Comparison of ENCODE assay signal across 1 cellular context in the genomic region with DNA sequence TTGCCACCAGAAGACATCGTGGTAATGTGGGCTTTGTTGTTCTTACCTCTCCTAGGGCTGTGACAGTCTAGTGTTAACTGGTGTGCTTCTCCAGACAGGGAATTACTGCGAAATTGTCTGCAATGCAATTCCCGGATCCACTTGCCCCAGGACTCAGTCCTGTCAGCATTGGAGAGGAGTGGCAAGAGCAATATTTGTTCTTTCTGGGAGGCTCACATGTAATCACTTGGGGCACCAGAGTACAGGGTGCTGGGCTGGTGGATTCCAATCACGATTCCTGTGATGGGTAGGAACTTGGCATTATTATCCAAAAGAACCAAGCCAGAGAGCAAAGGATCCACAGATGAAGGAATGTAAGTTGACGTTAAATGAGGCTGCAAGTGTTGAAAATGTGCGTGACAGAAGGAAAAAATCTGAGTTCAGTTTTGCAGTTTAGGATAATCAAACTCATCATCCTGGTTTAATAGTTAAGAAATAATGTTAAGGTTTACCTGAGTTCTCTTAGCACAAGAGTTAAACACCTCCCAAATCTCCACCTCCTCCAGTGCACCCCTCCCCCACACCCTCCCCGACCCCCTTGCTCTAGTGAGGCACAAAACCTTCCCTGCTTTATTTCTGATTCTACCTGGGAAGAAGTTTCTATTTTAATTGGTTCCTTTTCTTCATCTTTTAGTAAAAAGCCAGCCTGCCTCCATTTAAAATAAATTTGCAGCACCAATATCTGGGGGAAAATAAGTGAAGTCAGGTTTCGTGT.
TF ChIP-seq lines count a peak whose summit lies in the region.

No MANE protein-coding gene starts in this region.

TF ChIP-seq in WTC11, 78 proteins besides CTCF, POLR2A, EP300 and RAD21 (continued from another document):
- TF ChIP-seq, protein P1, sequence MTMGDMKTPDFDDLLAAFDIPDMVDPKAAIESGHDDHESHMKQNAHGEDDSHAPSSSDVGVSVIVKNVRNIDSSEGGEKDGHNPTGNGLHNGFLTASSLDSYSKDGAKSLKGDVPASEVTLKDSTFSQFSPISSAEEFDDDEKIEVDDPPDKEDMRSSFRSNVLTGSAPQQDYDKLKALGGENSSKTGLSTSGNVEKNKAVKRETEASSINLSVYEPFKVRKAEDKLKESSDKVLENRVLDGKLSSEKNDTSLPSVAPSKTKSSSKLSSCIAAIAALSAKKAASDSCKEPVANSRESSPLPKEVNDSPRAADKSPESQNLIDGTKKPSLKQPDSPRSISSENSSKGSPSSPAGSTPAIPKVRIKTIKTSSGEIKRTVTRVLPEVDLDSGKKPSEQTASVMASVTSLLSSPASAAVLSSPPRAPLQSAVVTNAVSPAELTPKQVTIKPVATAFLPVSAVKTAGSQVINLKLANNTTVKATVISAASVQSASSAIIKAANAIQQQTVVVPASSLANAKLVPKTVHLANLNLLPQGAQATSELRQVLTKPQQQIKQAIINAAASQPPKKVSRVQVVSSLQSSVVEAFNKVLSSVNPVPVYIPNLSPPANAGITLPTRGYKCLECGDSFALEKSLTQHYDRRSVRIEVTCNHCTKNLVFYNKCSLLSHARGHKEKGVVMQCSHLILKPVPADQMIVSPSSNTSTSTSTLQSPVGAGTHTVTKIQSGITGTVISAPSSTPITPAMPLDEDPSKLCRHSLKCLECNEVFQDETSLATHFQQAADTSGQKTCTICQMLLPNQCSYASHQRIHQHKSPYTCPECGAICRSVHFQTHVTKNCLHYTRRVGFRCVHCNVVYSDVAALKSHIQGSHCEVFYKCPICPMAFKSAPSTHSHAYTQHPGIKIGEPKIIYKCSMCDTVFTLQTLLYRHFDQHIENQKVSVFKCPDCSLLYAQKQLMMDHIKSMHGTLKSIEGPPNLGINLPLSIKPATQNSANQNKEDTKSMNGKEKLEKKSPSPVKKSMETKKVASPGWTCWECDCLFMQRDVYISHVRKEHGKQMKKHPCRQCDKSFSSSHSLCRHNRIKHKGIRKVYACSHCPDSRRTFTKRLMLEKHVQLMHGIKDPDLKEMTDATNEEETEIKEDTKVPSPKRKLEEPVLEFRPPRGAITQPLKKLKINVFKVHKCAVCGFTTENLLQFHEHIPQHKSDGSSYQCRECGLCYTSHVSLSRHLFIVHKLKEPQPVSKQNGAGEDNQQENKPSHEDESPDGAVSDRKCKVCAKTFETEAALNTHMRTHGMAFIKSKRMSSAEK (CRISPR knock-in tag; IDR thresholded peaks at IDR 0.05; ENCODE audit: borderline replicate concordance), result no peak
- TF ChIP-seq, protein P2, sequence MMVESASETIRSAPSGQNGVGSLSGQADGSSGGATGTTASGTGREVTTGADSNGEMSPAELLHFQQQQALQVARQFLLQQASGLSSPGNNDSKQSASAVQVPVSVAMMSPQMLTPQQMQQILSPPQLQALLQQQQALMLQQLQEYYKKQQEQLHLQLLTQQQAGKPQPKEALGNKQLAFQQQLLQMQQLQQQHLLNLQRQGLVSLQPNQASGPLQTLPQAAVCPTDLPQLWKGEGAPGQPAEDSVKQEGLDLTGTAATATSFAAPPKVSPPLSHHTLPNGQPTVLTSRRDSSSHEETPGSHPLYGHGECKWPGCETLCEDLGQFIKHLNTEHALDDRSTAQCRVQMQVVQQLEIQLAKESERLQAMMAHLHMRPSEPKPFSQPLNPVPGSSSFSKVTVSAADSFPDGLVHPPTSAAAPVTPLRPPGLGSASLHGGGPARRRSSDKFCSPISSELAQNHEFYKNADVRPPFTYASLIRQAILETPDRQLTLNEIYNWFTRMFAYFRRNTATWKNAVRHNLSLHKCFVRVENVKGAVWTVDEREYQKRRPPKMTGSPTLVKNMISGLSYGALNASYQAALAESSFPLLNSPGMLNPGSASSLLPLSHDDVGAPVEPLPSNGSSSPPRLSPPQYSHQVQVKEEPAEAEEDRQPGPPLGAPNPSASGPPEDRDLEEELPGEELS (CRISPR knock-in tag; IDR thresholded peaks at IDR 0.05), result no peak
- no peak for TF ChIP-seq ZNF232 (CRISPR knock-in tag; IDR thresholded peaks at IDR 0.05)
- TF ChIP-seq, protein P3, sequence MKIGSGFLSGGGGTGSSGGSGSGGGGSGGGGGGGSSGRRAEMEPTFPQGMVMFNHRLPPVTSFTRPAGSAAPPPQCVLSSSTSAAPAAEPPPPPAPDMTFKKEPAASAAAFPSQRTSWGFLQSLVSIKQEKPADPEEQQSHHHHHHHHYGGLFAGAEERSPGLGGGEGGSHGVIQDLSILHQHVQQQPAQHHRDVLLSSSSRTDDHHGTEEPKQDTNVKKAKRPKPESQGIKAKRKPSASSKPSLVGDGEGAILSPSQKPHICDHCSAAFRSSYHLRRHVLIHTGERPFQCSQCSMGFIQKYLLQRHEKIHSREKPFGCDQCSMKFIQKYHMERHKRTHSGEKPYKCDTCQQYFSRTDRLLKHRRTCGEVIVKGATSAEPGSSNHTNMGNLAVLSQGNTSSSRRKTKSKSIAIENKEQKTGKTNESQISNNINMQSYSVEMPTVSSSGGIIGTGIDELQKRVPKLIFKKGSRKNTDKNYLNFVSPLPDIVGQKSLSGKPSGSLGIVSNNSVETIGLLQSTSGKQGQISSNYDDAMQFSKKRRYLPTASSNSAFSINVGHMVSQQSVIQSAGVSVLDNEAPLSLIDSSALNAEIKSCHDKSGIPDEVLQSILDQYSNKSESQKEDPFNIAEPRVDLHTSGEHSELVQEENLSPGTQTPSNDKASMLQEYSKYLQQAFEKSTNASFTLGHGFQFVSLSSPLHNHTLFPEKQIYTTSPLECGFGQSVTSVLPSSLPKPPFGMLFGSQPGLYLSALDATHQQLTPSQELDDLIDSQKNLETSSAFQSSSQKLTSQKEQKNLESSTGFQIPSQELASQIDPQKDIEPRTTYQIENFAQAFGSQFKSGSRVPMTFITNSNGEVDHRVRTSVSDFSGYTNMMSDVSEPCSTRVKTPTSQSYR (CRISPR knock-in tag; IDR thresholded peaks at IDR 0.05), result no peak
- TF ChIP-seq, protein P4, sequence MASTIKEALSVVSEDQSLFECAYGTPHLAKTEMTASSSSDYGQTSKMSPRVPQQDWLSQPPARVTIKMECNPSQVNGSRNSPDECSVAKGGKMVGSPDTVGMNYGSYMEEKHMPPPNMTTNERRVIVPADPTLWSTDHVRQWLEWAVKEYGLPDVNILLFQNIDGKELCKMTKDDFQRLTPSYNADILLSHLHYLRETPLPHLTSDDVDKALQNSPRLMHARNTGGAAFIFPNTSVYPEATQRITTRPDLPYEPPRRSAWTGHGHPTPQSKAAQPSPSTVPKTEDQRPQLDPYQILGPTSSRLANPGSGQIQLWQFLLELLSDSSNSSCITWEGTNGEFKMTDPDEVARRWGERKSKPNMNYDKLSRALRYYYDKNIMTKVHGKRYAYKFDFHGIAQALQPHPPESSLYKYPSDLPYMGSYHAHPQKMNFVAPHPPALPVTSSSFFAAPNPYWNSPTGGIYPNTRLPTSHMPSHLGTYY (CRISPR knock-in tag; IDR thresholded peaks at IDR 0.05), result no peak
- TF ChIP-seq, protein P5, sequence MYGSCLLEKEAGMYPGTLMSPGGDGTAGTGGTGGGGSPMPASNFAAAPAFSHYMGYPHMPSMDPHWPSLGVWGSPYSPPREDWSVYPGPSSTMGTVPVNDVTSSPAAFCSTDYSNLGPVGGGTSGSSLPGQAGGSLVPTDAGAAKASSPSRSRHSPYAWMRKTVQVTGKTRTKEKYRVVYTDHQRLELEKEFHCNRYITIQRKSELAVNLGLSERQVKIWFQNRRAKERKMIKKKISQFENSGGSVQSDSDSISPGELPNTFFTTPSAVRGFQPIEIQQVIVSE (CRISPR knock-in tag; IDR thresholded peaks at IDR 0.05; ENCODE audit: borderline replicate concordance), result no peak
- TF ChIP-seq, protein P6, sequence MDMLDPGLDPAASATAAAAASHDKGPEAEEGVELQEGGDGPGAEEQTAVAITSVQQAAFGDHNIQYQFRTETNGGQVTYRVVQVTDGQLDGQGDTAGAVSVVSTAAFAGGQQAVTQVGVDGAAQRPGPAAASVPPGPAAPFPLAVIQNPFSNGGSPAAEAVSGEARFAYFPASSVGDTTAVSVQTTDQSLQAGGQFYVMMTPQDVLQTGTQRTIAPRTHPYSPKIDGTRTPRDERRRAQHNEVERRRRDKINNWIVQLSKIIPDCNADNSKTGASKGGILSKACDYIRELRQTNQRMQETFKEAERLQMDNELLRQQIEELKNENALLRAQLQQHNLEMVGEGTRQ (CRISPR knock-in tag; IDR thresholded peaks at IDR 0.05), result no peak
- TF ChIP-seq, protein P7, sequence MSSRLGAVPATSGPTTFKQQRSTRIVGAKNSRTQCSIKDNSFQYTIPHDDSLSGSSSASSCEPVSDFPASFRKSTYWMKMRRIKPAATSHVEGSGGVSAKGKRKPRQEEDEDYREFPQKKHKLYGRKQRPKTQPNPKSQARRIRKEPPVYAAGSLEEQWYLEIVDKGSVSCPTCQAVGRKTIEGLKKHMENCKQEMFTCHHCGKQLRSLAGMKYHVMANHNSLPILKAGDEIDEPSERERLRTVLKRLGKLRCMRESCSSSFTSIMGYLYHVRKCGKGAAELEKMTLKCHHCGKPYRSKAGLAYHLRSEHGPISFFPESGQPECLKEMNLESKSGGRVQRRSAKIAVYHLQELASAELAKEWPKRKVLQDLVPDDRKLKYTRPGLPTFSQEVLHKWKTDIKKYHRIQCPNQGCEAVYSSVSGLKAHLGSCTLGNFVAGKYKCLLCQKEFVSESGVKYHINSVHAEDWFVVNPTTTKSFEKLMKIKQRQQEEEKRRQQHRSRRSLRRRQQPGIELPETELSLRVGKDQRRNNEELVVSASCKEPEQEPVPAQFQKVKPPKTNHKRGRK (CRISPR knock-in tag; IDR thresholded peaks at IDR 0.05; ENCODE audit: borderline replicate concordance), result no peak
